9 cellular contexts compared by ENCODE assay signal in the genomic region with DNA sequence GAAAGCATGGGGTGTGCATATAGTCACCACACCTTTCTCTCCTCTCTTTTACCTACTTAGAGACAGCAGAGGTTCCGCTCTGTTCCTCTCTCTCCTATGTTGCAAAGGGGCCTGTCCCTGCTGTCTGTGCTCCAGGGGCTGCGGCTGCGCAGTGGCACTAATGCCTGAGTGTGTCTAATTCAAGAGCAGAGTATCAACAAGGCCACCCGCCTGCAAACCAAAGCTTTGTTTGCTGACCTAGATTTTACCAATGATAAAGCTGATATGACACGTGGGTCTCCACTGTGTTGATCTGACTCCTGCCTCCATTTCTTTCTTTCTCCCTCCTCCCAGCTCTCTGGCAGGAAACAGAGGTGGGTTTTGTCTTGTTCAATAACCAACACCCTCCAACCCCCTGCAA.
DNase-seq lines count a peak whose midpoint lies in the region; ATAC-seq lines count a peak whose summit lies in the region.
"Had no signal": no experiment of that assay in that cellular context is flagged by ENCODE, and none has a peak within 500 bp of the region (broad histone marks: within the 10 kb centered on the region; RNA-seq: fewer than 3 reads in every experiment).

No MANE protein-coding gene starts in this region.

- no peak overlapping the region for H3K4me3 Mint-ChIP-seq in activated naive CD4-positive, alpha-beta T cell treated with anti-CD3 and anti-CD28 coated beads, Interleukin-2, amount 10 ng/mL, durations not matched to agents 7 days and 5 days

- peaks cover 27% of the 10 kb centered on the region for H3K36me3 Mint-ChIP-seq in activated naive CD4-positive, alpha-beta T cell treated with anti-CD3 and anti-CD28 coated beads, Interleukin-2, amount 10 ng/mL, durations not matched to agents 7 days and 5 days

- H3K27ac Mint-ChIP-seq in activated naive CD4-positive, alpha-beta T cell treated with anti-CD3 and anti-CD28 coated beads, Interleukin-2, amount 10 ng/mL, durations not matched to agents 7 days and 5 days = peak overlapping the region; percentile 60

- peaks cover 11% of the 10 kb centered on the region for H3K4me1 Mint-ChIP-seq in activated naive CD4-positive, alpha-beta T cell treated with anti-CD3 and anti-CD28 coated beads, Interleukin-2, amount 10 ng/mL, durations not matched to agents 7 days and 5 days

- DNase-seq in DMS153 (lab: John Stamatoyannopoulos, UW) (peak; percentile 47), NCI-H526 (lab: John Stamatoyannopoulos, UW) (peak; percentile 64 to 73), midbrain (lab: John Stamatoyannopoulos, UW) (no peak)
- DNase-seq in activated naive CD4-positive, alpha-beta T cell treated with anti-CD3 and anti-CD28 coated beads, Interleukin-2, amount 10 ng/mL, durations not matched to agents 7 days and 5 days = no peak
- peak; percentile 43 for DNase-seq in stimulated activated CD4-positive, alpha-beta T cell treated with anti-CD3 and anti-CD28 coated beads, Interleukin-15, amount 100 ng/mL, for 24 hours
- DNase-seq: Karpas-422 had no signal

- H3K27me3 Mint-ChIP-seq in activated naive CD4-positive, alpha-beta T cell treated with anti-CD3 and anti-CD28 coated beads, Interleukin-2, amount 10 ng/mL, durations not matched to agents 7 days and 5 days = no peaks in the 10 kb centered on the region

- ATAC-seq in HG02885 (IDR thresholded peaks at IDR 0.05; ENCODE audit: poor library complexity, unreplicated experiment) (no peak), HG03159 (IDR thresholded peaks at IDR 0.05; ENCODE audit: unreplicated experiment) (no peak), GM19351 (IDR thresholded peaks at IDR 0.05; ENCODE audit: unreplicated experiment) (no peak)

- CTCF ChIA-PET in activated naive CD4-positive, alpha-beta T cell treated with anti-CD3 and anti-CD28 coated beads, Interleukin-2, amount 10 ng/mL, durations not matched to agents 7 days and 5 days (lab: Charles Lee) = no interaction called here

- H3K9me3 Mint-ChIP-seq in activated naive CD4-positive, alpha-beta T cell treated with anti-CD3 and anti-CD28 coated beads, Interleukin-2, amount 10 ng/mL, durations not matched to agents 7 days and 5 days = peaks cover 7% of the 10 kb centered on the region

Comparison
In these comparisons a context has a peak if more than half of its experiments do, and no peak if none do; other contexts are left out.
1. DNase-seq: peak in DMS153 (single experiment), NCI-H526 (2 of 2) and stimulated activated CD4-positive, alpha-beta T cell treated with anti-CD3 and anti-CD28 coated beads, Interleukin-15, amount 100 ng/mL, for 24 hours (single experiment); none in activated naive CD4-positive, alpha-beta T cell treated with anti-CD3 and anti-CD28 coated beads, Interleukin-2, amount 10 ng/mL, durations not matched to agents 7 days and 5 days (single experiment) and midbrain (single experiment).